Comparison of ENCODE assay signal across 8 cellular contexts in genomic region chrX:119690921-119691716, GRCh38. TPM values are rescaled to one million over a fixed set of nuclear protein-coding genes. Genes with fewer than 3 reads are reported as not detected.
DNase-seq lines count a peak whose midpoint lies in the region; ATAC-seq and TF ChIP-seq lines count a peak whose summit lies in the region.

No MANE protein-coding gene starts in this region.

- intact Hi-C loops in CD4-positive, alpha-beta memory T cell (cut with micrococcal nuclease) = loop anchor here (5.0 kb wide), 1 partner anchor 101 kb away; the partner anchor contains the start of gene RPL39
- intact Hi-C loops in upper lobe of right lung (cut with DNase I) = no loop called here

- H3K4me1 Mint-ChIP-seq in CD4-positive, alpha-beta memory T cell = peaks cover 24 to 60% (median 47%) of the 10 kb centered on the region in 4 donors
- no peaks in the 10 kb centered on the region for H3K4me1 Mint-ChIP-seq in activated T-helper 17 cell treated with anti-CD3 and anti-CD28 coated beads, Interleukin-2, amount 50 U/mL, for 72 hours
- peaks cover 28% of the 10 kb centered on the region for H3K4me1 Mint-ChIP-seq in memory B cell

- POLR2A ChIA-PET in CD4-positive, alpha-beta memory T cell (lab: Charles Lee; ENCODE audit: partially characterized antibody) = interaction anchor here (0.6 to 12.0 kb wide), 20 partner anchors 8 to 179 kb away, joined by 3 to 277 read pairs (median 8); partner anchors contain the start of genes NKRF, RPL39, SOWAHD and UBE2A

- peaks cover 3 to 10% of the 10 kb centered on the region in 2 donors for H3K36me3 Mint-ChIP-seq in CD4-positive, alpha-beta memory T cell
- H3K36me3 Mint-ChIP-seq in activated T-helper 17 cell treated with anti-CD3 and anti-CD28 coated beads, Interleukin-2, amount 50 U/mL, for 72 hours (ENCODE audit: low read depth) = peaks cover 64% of the 10 kb centered on the region
- H3K36me3 Mint-ChIP-seq in memory B cell = no peaks in the 10 kb centered on the region

- H3K4me3 Mint-ChIP-seq in CD4-positive, alpha-beta memory T cell = peak overlapping the region; percentile 93 to 100 (median 98)
- H3K4me3 Mint-ChIP-seq in activated T-helper 17 cell treated with anti-CD3 and anti-CD28 coated beads, Interleukin-2, amount 50 U/mL, for 72 hours = peak overlapping the region; percentile 95
- H3K4me3 Mint-ChIP-seq in memory B cell = peak overlapping the region; percentile 96

- H3K36me3 ChIP-seq in CD4-positive, alpha-beta memory T cell (ENCODE audit: insufficient read depth, low read length) = no peaks in the 10 kb centered on the region
- no peaks in the 10 kb centered on the region for H3K36me3 ChIP-seq in upper lobe of right lung

- peaks cover 49% of the 10 kb centered on the region for H3K4me1 ChIP-seq in CD4-positive, alpha-beta memory T cell (ENCODE audit: insufficient read depth, low read length)
- H3K4me1 ChIP-seq in upper lobe of right lung = peaks cover 5% of the 10 kb centered on the region

- no peaks in the 10 kb centered on the region for H3K27me3 Mint-ChIP-seq in CD4-positive, alpha-beta memory T cell
- no peaks in the 10 kb centered on the region for H3K27me3 Mint-ChIP-seq in activated T-helper 17 cell treated with anti-CD3 and anti-CD28 coated beads, Interleukin-2, amount 50 U/mL, for 72 hours
- no peaks in the 10 kb centered on the region for H3K27me3 Mint-ChIP-seq in memory B cell

- H3K9me3 ChIP-seq in CD4-positive, alpha-beta memory T cell (ENCODE audit: control insufficient read depth in 1 of 2, low read length in 2 of 2) = no peaks in the 10 kb centered on the region
- no peaks in the 10 kb centered on the region for H3K9me3 ChIP-seq in upper lobe of right lung

- TF ChIP-seq CTCF in upper lobe of right lung (IDR thresholded peaks at IDR 0.05) = no peak

- DNase-seq in CD4-positive, alpha-beta memory T cell = peak in 1 of 5 donors; percentile 79
- DNase-seq in NCI-H2029 treated with DMSO at 0.1 percent for 48 hours (lab: John Stamatoyannopoulos, UW) = peak; percentile 46
- DNase-seq in memory B cell (ENCODE audit: low spot score in 2 of 2) = no peak
- no peak for DNase-seq in upper lobe of right lung
- DNase-seq in Ammon's horn (ENCODE audit: low spot score) = no peak

- ATAC-seq in activated T-helper 17 cell treated with anti-CD3 and anti-CD28 coated beads, Interleukin-2, amount 50 U/mL, for 72 hours (replicated peaks) = peak; percentile 36
- no peak for ATAC-seq in memory B cell (ENCODE audit: low read depth)
- ATAC-seq in upper lobe of right lung = no peak
- ATAC-seq in GM21528 (IDR thresholded peaks at IDR 0.05; ENCODE audit: low FRiP score, unreplicated experiment) = no peak
- no peak for ATAC-seq in HG03432 (IDR thresholded peaks at IDR 0.05; ENCODE audit: unreplicated experiment)

- H3K27ac ChIP-seq in CD4-positive, alpha-beta memory T cell (ENCODE audit: low read depth, low read length) = peak overlapping the region; percentile 89
- H3K27ac ChIP-seq in upper lobe of right lung = no peak overlapping the region

- peak overlapping the region; percentile 55 to 75 for H3K4me3 ChIP-seq in CD4-positive, alpha-beta memory T cell (ENCODE audit: low read length in 2 of 2)
- peak overlapping the region; percentile 65 for H3K4me3 ChIP-seq in upper lobe of right lung

- peak overlapping the region; percentile 93 to 99 (median 98) for H3K27ac Mint-ChIP-seq in CD4-positive, alpha-beta memory T cell
- H3K27ac Mint-ChIP-seq in activated T-helper 17 cell treated with anti-CD3 and anti-CD28 coated beads, Interleukin-2, amount 50 U/mL, for 72 hours = peak overlapping the region; percentile 97
- peak overlapping the region; percentile 87 for H3K27ac Mint-ChIP-seq in memory B cell

- CTCF ChIA-PET in CD4-positive, alpha-beta memory T cell (lab: Charles Lee; ENCODE audit: partially characterized antibody) = interaction anchor here (0.6 to 7.1 kb wide), 14 partner anchors 8 to 90 kb away, joined by 3 to 77 read pairs (median 4); no protein-coding TSS in a partner anchor

- H3K27me3 ChIP-seq in CD4-positive, alpha-beta memory T cell (ENCODE audit: insufficient read depth, low read length) = no peaks in the 10 kb centered on the region
- H3K27me3 ChIP-seq in upper lobe of right lung = no peaks in the 10 kb centered on the region

- peaks cover 0 to 2% (median 0%) of the 10 kb centered on the region in 8 donors for H3K9me3 Mint-ChIP-seq in CD4-positive, alpha-beta memory T cell
- H3K9me3 Mint-ChIP-seq in activated T-helper 17 cell treated with anti-CD3 and anti-CD28 coated beads, Interleukin-2, amount 50 U/mL, for 72 hours = no peaks in the 10 kb centered on the region
- H3K9me3 Mint-ChIP-seq in memory B cell = no peaks in the 10 kb centered on the region

RNA-seq across cellular contexts. Expression of gene SEPTIN6, which starts 1.8 kb away (rescaled TPM):
- 100 to 1,000 TPM; 174 to 178 TPM for total RNA-seq in CD4-positive, alpha-beta memory T cell
- polyA plus RNA-seq in CD4-positive, alpha-beta memory T cell = 100 to 1,000 TPM; 112 to 244 TPM
- total RNA-seq in activated T-helper 17 cell treated with anti-CD3 and anti-CD28 coated beads, Interleukin-2, amount 50 U/mL, for 72 hours = 100 to 1,000 TPM; 171 to 204 TPM
- total RNA-seq in upper lobe of right lung = 20.9 TPM
